Comparison of ENCODE assay signal across 8 cellular contexts in the genomic region with DNA sequence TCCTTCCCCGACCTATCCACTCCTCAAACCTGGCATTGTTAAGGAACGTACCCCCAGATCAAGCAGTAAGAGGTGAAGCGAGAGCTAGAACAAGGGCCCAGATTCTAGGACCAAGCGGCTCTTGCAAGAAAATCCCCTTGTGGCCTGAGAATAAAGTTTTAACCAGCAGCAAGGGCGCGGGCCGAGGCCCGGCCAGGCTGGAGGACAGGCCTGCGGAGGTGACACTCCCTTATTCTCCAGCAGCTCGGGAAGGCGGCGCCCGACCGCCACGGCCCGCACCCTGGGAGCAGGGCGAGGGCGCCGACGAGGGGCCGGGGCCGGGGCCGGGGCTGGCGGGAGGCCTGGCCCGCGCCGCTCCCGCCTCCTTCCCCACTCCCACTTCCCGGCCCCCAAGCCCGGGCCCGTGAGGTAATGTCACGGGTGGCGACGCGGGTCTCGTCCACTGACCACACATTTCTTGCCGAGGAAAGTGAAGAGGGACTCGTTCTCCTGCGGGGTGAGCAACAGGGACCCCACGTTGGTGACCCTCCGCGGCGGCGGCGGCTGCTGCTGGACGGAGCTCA. TPM values are rescaled to one million over a fixed set of nuclear protein-coding genes. Genes with fewer than 3 reads are reported as not detected.
DNase-seq lines count a peak whose midpoint lies in the region; ATAC-seq, FAIRE-seq and TF ChIP-seq lines count a peak whose summit lies in the region.

No MANE protein-coding gene starts in this region.

- peaks cover 49% of the 10 kb centered on the region for H3F3A ChIP-seq in SK-N-SH (replicated peaks; ENCODE audit: insufficient read depth)

- no peaks in the 10 kb centered on the region for H3K36me3 ChIP-seq in BJ (ENCODE audit: control insufficient read depth, insufficient read depth, low read length)
- H3K36me3 ChIP-seq in SK-N-SH (replicated peaks in 1 of 2; ENCODE audit: control insufficient read depth in 1 of 2, insufficient read depth in 2 of 2, low read length in 1 of 2), result peaks cover 3% of the 10 kb centered on the region in 2 experiments
- H3K36me3 ChIP-seq in mammary epithelial cell (ENCODE audit: insufficient read depth, low read length), result no peaks in the 10 kb centered on the region
- no peaks in the 10 kb centered on the region for H3K36me3 ChIP-seq in small intestine (ENCODE audit: control insufficient read depth in 2 of 2, insufficient read depth in 2 of 2, low read length in 2 of 2)

- H3K27me3 ChIP-seq in BJ (ENCODE audit: control insufficient read depth, insufficient read depth, low read length) (no peaks in the 10 kb centered on the region), SK-N-SH (ENCODE audit: insufficient read depth) (no peaks in the 10 kb centered on the region), mammary epithelial cell (ENCODE audit: insufficient read depth, low read length) (no peaks in the 10 kb centered on the region), small intestine (ENCODE audit: control insufficient read depth in 2 of 2, insufficient read depth in 2 of 2, low read length in 2 of 2) (no peaks in the 10 kb centered on the region)

- FAIRE-seq in small intestine (lab: Jason Lieb, UNC), result no peak

- TF ChIP-seq RAD21 in SK-N-SH (IDR thresholded peaks at IDR 0.05; ENCODE audit: low read length), result no peak

- TF ChIP-seq CTCF in BJ (IDR thresholded peaks at IDR 0.05; ENCODE audit: insufficient read depth, low read depth, low read length) (no peak), SK-N-SH (IDR thresholded peaks at IDR 0.05) (peak; percentile 25; the same call in 1 of the 2 replicates), mammary epithelial cell (conservative IDR thresholded peaks at IDR 0.05 in 1 of 2, IDR thresholded peaks at IDR 0.05 in 1 of 2; ENCODE audit: extremely low read depth in 1 of 2, insufficient read depth in 1 of 2, low read depth in 1 of 2, low read length in 2 of 2) (peak in 1 of 2 donors; percentile 16)

- CTCF ChIA-PET in BJ (lab: Yijun Ruan, JAX) (interaction anchor here (0.6 to 1.8 kb wide), 7 partner anchors 14 to 59 kb away, joined by 3 to 6 read pairs (median 4); no protein-coding TSS in a partner anchor), SK-N-SH (lab: Yijun Ruan, JAX) (interaction anchor here (0.6 to 3.7 kb wide), 19 partner anchors 9 to 1820 kb away, joined by 3 to 17 read pairs (median 4); no protein-coding TSS in a partner anchor), mammary epithelial cell (lab: Charles Lee; ENCODE audit: low non-redundant PET) (interaction anchor here (0.7 kb wide), 1 partner anchor 256 kb away, joined by 7 read pairs; no protein-coding TSS in a partner anchor)

- dilution Hi-C loops in mammary epithelial cell (cut with HindIII; ENCODE audit: low sequenced_read_pairs), result no loop called here

- H4K20me1 ChIP-seq in SK-N-SH (ENCODE audit: insufficient read depth), result peaks cover 48% of the 10 kb centered on the region
- no peaks in the 10 kb centered on the region for H4K20me1 ChIP-seq in mammary epithelial cell (ENCODE audit: insufficient read depth, low read length)

- no peaks in the 10 kb centered on the region for H3K9me2 ChIP-seq in SK-N-SH

- peak overlapping the region; percentile 81 to 93 (median 88) for H3K27ac Mint-ChIP-seq in immature natural killer cell

- peak overlapping the region; percentile 85 for H2AFZ ChIP-seq in SK-N-SH (ENCODE audit: low read depth)
- H2AFZ ChIP-seq in mammary epithelial cell (ENCODE audit: low read depth, low read length), result peak overlapping the region; percentile 75

- intact Hi-C loops in mammary epithelial cell (cut with micrococcal nuclease), result loop anchor here (2.0 to 10.0 kb wide), 2 partner anchors 53 to 113 kb away; no protein-coding TSS in a partner anchor

- 0% methylated on average over 26 of the region's 46 CpGs for WGBS in SK-N-SH (ENCODE audit: low lambda C conversion rate)
- 0% methylated on average over 3 of the region's 46 CpGs for WGBS in mammary epithelial cell (ENCODE audit: low coverage, missing lambda C conversion rate)
- WGBS in small intestine, 3 donors, result 0% methylated on average over 35 to 46 of the region's 46 CpGs

- in situ Hi-C loops in mammary epithelial cell (cut with MboI; ENCODE audit: low sequenced_read_pairs in 2 of 2), result no loop called here

- H3K9me3 Mint-ChIP-seq in immature natural killer cell, result no peaks in the 10 kb centered on the region

- TF ChIP-seq EP300 in SK-N-SH (IDR thresholded peaks at IDR 0.05; ENCODE audit: borderline replicate concordance in 1 of 2, low read depth in 1 of 2, low read length in 1 of 2), result no peak

- H3K4me1 Mint-ChIP-seq in immature natural killer cell, result peaks cover 51 to 64% of the 10 kb centered on the region in 2 donors

- ATAC-seq in GM19043 (IDR thresholded peaks at IDR 0.05; ENCODE audit: low read depth, unreplicated experiment) (peak; percentile 8), HG03175 (IDR thresholded peaks at IDR 0.05; ENCODE audit: unreplicated experiment) (peak; percentile 23)

- no peaks in the 10 kb centered on the region for H3K36me3 Mint-ChIP-seq in immature natural killer cell

- H3K9ac ChIP-seq in SK-N-SH (peak overlapping the region; percentile 93), mammary epithelial cell (ENCODE audit: insufficient read depth, low read length) (peak overlapping the region; percentile 92)

- no peaks in the 10 kb centered on the region for H3K9me3 ChIP-seq in SK-N-SH
- H3K9me3 ChIP-seq in mammary epithelial cell (replicated peaks; ENCODE audit: insufficient read depth, low read length), result no peaks in the 10 kb centered on the region
- H3K9me3 ChIP-seq in small intestine (ENCODE audit: control insufficient read depth, low read depth), result no peaks in the 10 kb centered on the region

- peaks cover 2 to 15% (median 13%) of the 10 kb centered on the region in 3 donors for H3K27me3 Mint-ChIP-seq in immature natural killer cell (ENCODE audit: low read depth in 3 of 3)

- peak overlapping the region; percentile 90 to 97 (median 94) for H3K4me3 Mint-ChIP-seq in immature natural killer cell

- POLR2A ChIA-PET in BJ (lab: Charles Lee), result interaction anchor here (0.6 kb wide), 1 partner anchor 204 kb away, joined by 3 read pairs; no protein-coding TSS in a partner anchor
- POLR2A ChIA-PET in SK-N-SH (lab: Yijun Ruan, JAX), result interaction anchor here (0.9 to 2.5 kb wide), 6 partner anchors 9 to 285 kb away, joined by 3 to 7 read pairs (median 4); partner anchors contain the start of gene TMEM229A

- H3K79me2 ChIP-seq in SK-N-SH (ENCODE audit: insufficient read depth) (peaks cover 62% of the 10 kb centered on the region), mammary epithelial cell (ENCODE audit: insufficient read depth, low read length) (peaks cover 76% of the 10 kb centered on the region)

- H3K4me1 ChIP-seq in SK-N-SH (ENCODE audit: control insufficient read depth in 1 of 2, insufficient read depth in 2 of 2, low read depth in 1 of 2, low read length in 1 of 2) (peaks cover 27 to 58% of the 10 kb centered on the region in 2 experiments; a peak in 3 of 4 replicates), mammary epithelial cell (ENCODE audit: insufficient read depth, low read length) (peaks cover 7% of the 10 kb centered on the region), small intestine (ENCODE audit: control insufficient read depth in 2 of 2, insufficient read depth in 1 of 2, low read depth in 1 of 2, low read length in 1 of 2) (peaks cover 0 to 13% of the 10 kb centered on the region in 2 donors)

- peak overlapping the region; percentile 96 to 100 for H3K27ac ChIP-seq in SK-N-SH (ENCODE audit: low read depth in 2 of 2, low read length in 1 of 2)
- peak overlapping the region; percentile 94 for H3K27ac ChIP-seq in mammary epithelial cell (ENCODE audit: insufficient read depth, low read depth, low read length)
- peak overlapping the region; percentile 95 to 96 for H3K27ac ChIP-seq in small intestine (ENCODE audit: low read depth in 1 of 2, low read length in 1 of 2)

- no peak for DNase-seq in BJ (ENCODE audit: low read depth)
- DNase-seq in SK-N-SH, result peak; percentile 81
- DNase-seq in mammary epithelial cell, result peak; percentile 41
- DNase-seq in immature natural killer cell, result no peak
- DNase-seq in small intestine, result peak; percentile 57
- no peak for DNase-seq in GM19240 (ENCODE audit: insufficient read length, low spot score)

- TSS peak; percentile 22 for BruUV-seq in mammary epithelial cell (replicated peaks; lab: Mats Ljungman, UMichigan)

- H3K4me3 ChIP-seq in BJ (ENCODE audit: low read depth, low read length) (peak overlapping the region; percentile 91), SK-N-SH (ENCODE audit: low read depth in 2 of 2, low read length in 1 of 2) (peak overlapping the region; percentile 94 to 100), mammary epithelial cell (replicated peaks in 1 of 3; ENCODE audit: insufficient read depth in 1 of 3, low read depth in 2 of 3, low read length in 3 of 3) (peak overlapping the region; percentile 61 to 98 (median 76)), small intestine (ENCODE audit: low read depth in 1 of 2, low read length in 2 of 2) (peak overlapping the region; percentile 58 to 81)

- H3K4me2 ChIP-seq in SK-N-SH (peak overlapping the region; percentile 87), mammary epithelial cell (ENCODE audit: insufficient read depth, low read depth, low read length) (peak overlapping the region; percentile 80)

TF ChIP-seq in SK-N-SH, 30 proteins besides CTCF, POLR2A, EP300 and RAD21:
- TF ChIP-seq TAF1 (IDR thresholded peaks at IDR 0.05; ENCODE audit: borderline replicate concordance, low read depth, low read length) (0 out of 2 replicates have a peak, but pooled peaks have one; percentile 17), MEF2A (IDR thresholded peaks at IDR 0.05; ENCODE audit: borderline replicate concordance, low read depth) (no peak), POLR2AphosphoS5 (IDR thresholded peaks at IDR 0.05; ENCODE audit: low read depth, low read length) (no peak)

RNA-seq across cellular contexts. Expression of gene WASL, which starts 0.6 kb away (rescaled TPM):
- 4.0 and 6.6 TPM in 2 replicates for polyA plus RNA-seq in BJ (2011; rRNA removed)
- polyA minus RNA-seq in BJ (2011; rRNA and poly(A)+ RNA removed), result 4.4 and 5.9 TPM in 2 replicates
- polyA plus RNA-seq in SK-N-SH (2012; rRNA removed), result 8.5 and 9.9 TPM in 2 replicates
- polyA plus RNA-seq in SK-N-SH (2012; cell fraction: cytosol; rRNA removed), result 19.1 and 21.4 TPM in 2 replicates
- 5.9 and 10.8 TPM in 2 replicates for polyA plus RNA-seq in SK-N-SH (2012; cell fraction: nucleus; rRNA removed)
- 10 to 100 TPM; 26.3 to 45.6 TPM for total RNA-seq in mammary epithelial cell
- polyA plus RNA-seq in mammary epithelial cell, result 13.2 TPM
- 18.0 TPM for polyA minus RNA-seq in mammary epithelial cell
- polyA plus RNA-seq in immature natural killer cell, result 1 to 10 TPM; 1.1 to 2.4 (median 1.7) TPM
- 10 to 100 TPM; 26.8 to 39.6 (median 33.0) TPM for polyA plus RNA-seq in small intestine

Comparison
In these comparisons a context has a peak if more than half of its experiments do, and no peak if none do; other contexts are left out.
1. DNase-seq: peak in SK-N-SH (single experiment), mammary epithelial cell (single experiment) and small intestine (single experiment); none in BJ (single experiment), immature natural killer cell (0 of 3) and GM19240 (single experiment).
2. Peak in every context shown above with its lines, with median percentiles within 50 percentile points of each other: H3K4me3 ChIP-seq and H3K27ac ChIP-seq.